In genomic region chrX:1899841-1900240, GRCh38 we compare ENCODE assay signal across 20 cellular contexts.
A peak's percentile ranks its signal among the peaks of the same experiment; 100 is the strongest.
DNase-seq lines count a peak whose midpoint lies in the region; ATAC-seq, FAIRE-seq and TF ChIP-seq lines count a peak whose summit lies in the region.
"Had no signal": no experiment of that assay in that cellular context is flagged by ENCODE, and none has a peak within 500 bp of the region (broad histone marks: within the 10 kb centered on the region; RNA-seq: fewer than 3 reads in every experiment).

No MANE protein-coding gene starts in this region.

- H3K14ac ChIP-seq in H1 (ENCODE audit: insufficient read length), result no peak overlapping the region

- no peak overlapping the region for H3K23ac ChIP-seq in H1 (ENCODE audit: insufficient read length)

- H3K9me3 ChIP-seq in H1 (ENCODE audit: insufficient read depth in 2 of 2, low read depth in 1 of 2, low read length in 1 of 2), result no peaks in the 10 kb centered on the region
- H3K9me3 ChIP-seq: BE2C, Caco-2 had no signal

- 81% methylated on average over 12 of the region's 12 CpGs; no CpG with 5 or more reads in 1 of the 2 experiments for WGBS in H1 (ENCODE audit: extremely low coverage in 1 of 2, insufficient coverage in 1 of 2, insufficient read length in 1 of 2, insufficient replicate concordance in 2 of 2, low coverage in 1 of 2, low lambda C conversion rate in 2 of 2, missing lambda C conversion rate in 1 of 2), 2 experiments

- no peak for FAIRE-seq in H1 (lab: Jason Lieb, UNC)
- FAIRE-seq: A204.1, D721Med, H54, HepG2 had no signal

- H3K56ac ChIP-seq in H1 (replicated peaks; ENCODE audit: insufficient read length, low read depth, low read length), result no peak overlapping the region

- H3K23me2 ChIP-seq in H1 (ENCODE audit: low read depth, low read length), result peaks cover 12% of the 10 kb centered on the region

- H3K79me1 ChIP-seq in H1 (ENCODE audit: low read depth, low read length), result no peaks in the 10 kb centered on the region

- H2BK120ac ChIP-seq in H1 (replicated peaks; ENCODE audit: low read depth, low read length), result no peak overlapping the region

- no peak overlapping the region for H2BK12ac ChIP-seq in H1 (ENCODE audit: low read depth, low read length)

- POLR2A ChIA-PET in H1 (lab: Charles Lee; ENCODE audit: partially characterized antibody), result no interaction called here

- no peak overlapping the region for H3K9ac ChIP-seq in H1 (replicated peaks in 1 of 4; ENCODE audit: extremely low read depth in 1 of 4, low read depth in 3 of 4, low read length in 3 of 4)

- H3K4me3 ChIP-seq in GM23338 (no peak overlapping the region), H1 (ENCODE audit: extremely low read depth in 1 of 4, insufficient read depth in 2 of 4, low read depth in 3 of 4, low read length in 4 of 4) (no peak overlapping the region)

- 0 out of 2 replicates have a peak overlapping the region, but pooled peaks have one; percentile 29 for H2BK20ac ChIP-seq in H1 (ENCODE audit: low read length)

- H3F3A ChIP-seq in GM23338 (replicated peaks; ENCODE audit: low read depth), result no peaks in the 10 kb centered on the region

- TF ChIP-seq RAD21 in H1 (IDR thresholded peaks at IDR 0.05 in 1 of 2, conservative IDR thresholded peaks at IDR 0.05 in 1 of 2; ENCODE audit: low read depth in 2 of 2, low read length in 2 of 2), result no peak

- peak overlapping the region; percentile 1; the same call in 1 of the 2 replicates for H3K27ac Mint-ChIP-seq in GM23338
- H3K27ac Mint-ChIP-seq: CD4-positive, CD25-positive, alpha-beta regulatory T cell; CD8-positive, alpha-beta memory T cell; IgD-negative memory B cell had no signal

- no peaks in the 10 kb centered on the region for H3K27me3 Mint-ChIP-seq in GM23338 (ENCODE audit: insufficient read depth, low read depth, poor library complexity)
- H3K27me3 Mint-ChIP-seq: CD4-positive, CD25-positive, alpha-beta regulatory T cell had no signal

- no peak overlapping the region for H2AK5ac ChIP-seq in H1 (ENCODE audit: low read depth, low read length)

- no peak overlapping the region for H3K4ac ChIP-seq in H1 (replicated peaks; ENCODE audit: insufficient read length, low read depth, low read length)

- H3K36me3 Mint-ChIP-seq in GM23338 (ENCODE audit: low read depth), result no peaks in the 10 kb centered on the region
- H3K36me3 Mint-ChIP-seq: CD4-positive, CD25-positive, alpha-beta regulatory T cell; CD8-positive, alpha-beta memory T cell; IgD-negative memory B cell had no signal

- H2BK5ac ChIP-seq in H1 (ENCODE audit: low read depth, low read length), result no peak overlapping the region

- TF ChIP-seq CTCF in GM23338 (conservative IDR thresholded peaks at IDR 0.05; ENCODE audit: low read depth in 2 of 2), result no peak
- TF ChIP-seq CTCF in H1 (IDR thresholded peaks at IDR 0.05; ENCODE audit: control extremely low read depth in 1 of 3, insufficient read depth in 1 of 3, low read depth in 1 of 3, low read length in 3 of 3), result no peak

- 0 out of 2 replicates have a peak, but pooled peaks cover 3% of the 10 kb centered on the region for H3K9me2 ChIP-seq in GM23338 (ENCODE audit: insufficient read depth)

- H2AFZ ChIP-seq in GM23338, result peak overlapping the region; percentile 43; the same call in 1 of the 2 replicates
- peak overlapping the region; percentile 80; the same call in 1 of the 2 replicates for H2AFZ ChIP-seq in H1 (ENCODE audit: low read length)

- peaks cover 14% of the 10 kb centered on the region; the same call in 2 of the 3 replicates for H3K4me1 Mint-ChIP-seq in GM23338
- H3K4me1 Mint-ChIP-seq: CD4-positive, CD25-positive, alpha-beta regulatory T cell; CD8-positive, alpha-beta memory T cell; IgD-negative memory B cell had no signal

- H3K36me3 ChIP-seq in GM23338 (ENCODE audit: insufficient read depth), result no peaks in the 10 kb centered on the region
- H3K36me3 ChIP-seq in H1 (ENCODE audit: control insufficient read depth in 2 of 4, insufficient read depth in 4 of 4, low read length in 3 of 4), result peaks cover 0 to 2% (median 0%) of the 10 kb centered on the region in 4 experiments; a peak in 1 of 8 replicates
- H3K36me3 ChIP-seq: BE2C had no signal

- H3K9me3 Mint-ChIP-seq in GM23338, result no peaks in the 10 kb centered on the region; the same call in 1 of the 3 replicates
- H3K9me3 Mint-ChIP-seq: IgD-negative memory B cell had no signal

- DNase-seq in GM23338 (ENCODE audit: low spot score) (no peak), H1 (ENCODE audit: low read depth in 1 of 2, low spot score in 2 of 2) (no peak), mesenteric fat pad (ENCODE audit: low spot score) (peak; percentile 37), COLO829 (ENCODE audit: low spot score) (no peak)
- no peak for DNase-seq in activated naive CD4-positive, alpha-beta T cell treated with anti-CD3 and anti-CD28 coated beads, Interleukin-2, amount 50 U/mL, for 16 hours
- DNase-seq: ACHN; BE2C; C1 segment of cervical spinal cord; Caco-2; CD4-positive, CD25-positive, alpha-beta regulatory T cell; CD8-positive, alpha-beta memory T cell; GDM1; HCEC 1CT; KBM-7 had no signal

- no peaks in the 10 kb centered on the region for H3K27me3 ChIP-seq in GM23338 (ENCODE audit: insufficient read depth)
- no peaks in the 10 kb centered on the region for H3K27me3 ChIP-seq in H1 (replicated peaks in 1 of 4; ENCODE audit: control insufficient read depth in 3 of 4, extremely low read depth in 1 of 4, insufficient read depth in 3 of 4, low read length in 3 of 4)
- H3K27me3 ChIP-seq: BE2C had no signal

- H4K20me1 ChIP-seq in GM23338 (replicated peaks; ENCODE audit: insufficient read depth) (no peaks in the 10 kb centered on the region; the same call in 1 of the 2 replicates), H1 (replicated peaks in 1 of 2; ENCODE audit: control insufficient read depth in 1 of 2, insufficient read depth in 2 of 2, low read length in 2 of 2) (peaks cover 0 to 8% of the 10 kb centered on the region in 2 experiments)

- no peak overlapping the region for H3K18ac ChIP-seq in H1 (ENCODE audit: extremely low read depth, low read length)

- ATAC-seq in GM23338 (peak; percentile 77), HG03442 (IDR thresholded peaks at IDR 0.05; ENCODE audit: unreplicated experiment) (no peak)
- ATAC-seq: HepG2 had no signal

- CTCF ChIA-PET in H1 (lab: Charles Lee; ENCODE audit: partially characterized antibody), result no interaction called here

- H3K27ac ChIP-seq in GM23338 (ENCODE audit: low read depth) (no peak overlapping the region), H1 (ENCODE audit: low read depth, low read length) (no peak overlapping the region)

- H3K4me1 ChIP-seq in GM23338 (ENCODE audit: insufficient read depth), result no peaks in the 10 kb centered on the region
- H3K4me1 ChIP-seq in H1 (replicated peaks in 1 of 4; ENCODE audit: control insufficient read depth in 3 of 4, insufficient read depth in 4 of 4, low read length in 3 of 4), result peaks cover 0 to 3% (median under 1%) of the 10 kb centered on the region in 4 experiments; a peak in 2 of 7 replicates
- H3K4me1 ChIP-seq: BE2C, Caco-2 had no signal

- H3K79me2 ChIP-seq in GM23338 (replicated peaks; ENCODE audit: insufficient read depth) (no peaks in the 10 kb centered on the region), H1 (ENCODE audit: control insufficient read depth in 1 of 2, insufficient read depth in 2 of 2, low read length in 2 of 2) (no peaks in the 10 kb centered on the region)

- H2BK15ac ChIP-seq in H1 (ENCODE audit: low read length), result 0 out of 2 replicates have a peak overlapping the region, but pooled peaks have one; percentile 12

- H4K8ac ChIP-seq in H1 (ENCODE audit: extremely low read depth, insufficient read depth, low read length), result no peak overlapping the region

- no peak overlapping the region for H3K4me3 Mint-ChIP-seq in GM23338
- H3K4me3 Mint-ChIP-seq: CD4-positive, CD25-positive, alpha-beta regulatory T cell; CD8-positive, alpha-beta memory T cell; IgD-negative memory B cell had no signal

- H3K4me2 ChIP-seq in GM23338 (no peak overlapping the region), H1 (ENCODE audit: insufficient read depth in 1 of 2, low read depth in 2 of 2, low read length in 2 of 2) (no peak overlapping the region)

- H4K91ac ChIP-seq in H1 (replicated peaks; ENCODE audit: insufficient read length, low read length), result no peak overlapping the region

- no peak overlapping the region for H4K5ac ChIP-seq in H1 (ENCODE audit: insufficient read length, low read depth, low read length)

- no peak for TF ChIP-seq EP300 in H1 (IDR thresholded peaks at IDR 0.05; ENCODE audit: borderline replicate concordance in 1 of 2, low read depth in 2 of 2, low read length in 2 of 2)

- TF ChIP-seq POLR2A in H1 (IDR thresholded peaks at IDR 0.05; ENCODE audit: control extremely low read depth in 1 of 2, low read depth in 2 of 2, low read length in 2 of 2), result no peak

TF ChIP-seq in H1, 55 proteins besides CTCF, POLR2A, EP300 and RAD21:
- TF ChIP-seq SIN3A (conservative IDR thresholded peaks at IDR 0.05 in 1 of 2, IDR thresholded peaks at IDR 0.05 in 1 of 2; ENCODE audit: low read depth in 1 of 2, low read length in 2 of 2), result no peak
- no peak for TF ChIP-seq USF2 (IDR thresholded peaks at IDR 0.05; ENCODE audit: low read length)
- no peak for TF ChIP-seq PHF8 (conservative IDR thresholded peaks at IDR 0.05; ENCODE audit: low read depth, low read length)
- no peak for TF ChIP-seq KDM5A (IDR thresholded peaks at IDR 0.05; ENCODE audit: low read length)
- no peak for TF ChIP-seq MAX (IDR thresholded peaks at IDR 0.05)
- TF ChIP-seq FOSL1 (IDR thresholded peaks at IDR 0.05; ENCODE audit: insufficient read depth, low read depth, low read length), result no peak
- no peak for TF ChIP-seq YY1 (IDR thresholded peaks at IDR 0.05; ENCODE audit: low read depth, low read length)
- TF ChIP-seq BCL11A (IDR thresholded peaks at IDR 0.05; ENCODE audit: low read depth in 2 of 2, low read length in 2 of 2), result no peak
- TF ChIP-seq NANOG (IDR thresholded peaks at IDR 0.05; ENCODE audit: insufficient read depth, low read depth, low read length, poor library complexity, severe bottlenecking), result no peak
- TF ChIP-seq CBX5 (IDR thresholded peaks at IDR 0.05; ENCODE audit: low read depth, low read length), result no peak
